Comparison of ENCODE assay signal across 18 cellular contexts in the genomic region with DNA sequence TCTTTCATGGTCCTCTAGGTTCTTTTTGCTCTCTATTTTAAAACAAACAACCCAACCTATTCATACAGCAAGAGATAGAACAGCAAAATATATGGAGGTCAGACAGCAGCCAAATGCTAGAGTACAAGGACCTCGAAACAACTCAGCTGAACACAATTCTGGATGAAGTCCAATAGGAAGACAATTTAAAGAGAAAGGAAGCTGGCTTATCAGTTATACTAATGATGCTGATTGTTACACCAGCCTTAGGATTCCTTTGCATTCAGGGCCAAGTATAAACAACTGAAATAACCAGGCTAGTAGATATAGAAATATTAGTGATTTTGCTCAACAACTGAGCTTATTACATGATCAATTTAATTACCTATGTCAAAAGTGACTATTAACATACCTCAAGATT. TPM values are rescaled to one million over a fixed set of nuclear protein-coding genes. Genes with fewer than 3 reads are reported as not detected.
DNase-seq lines count a peak whose midpoint lies in the region; ATAC-seq, FAIRE-seq and TF ChIP-seq lines count a peak whose summit lies in the region.
"Had no signal": no experiment of that assay in that cellular context is flagged by ENCODE, and none has a peak within 500 bp of the region (broad histone marks: within the 10 kb centered on the region; RNA-seq: fewer than 3 reads in every experiment).

No MANE protein-coding gene starts in this region.

- no peaks in the 10 kb centered on the region for H3K9me3 Mint-ChIP-seq in MCF 10A (ENCODE audit: unreplicated experiment)
- H3K9me3 Mint-ChIP-seq in endothelial cell (ENCODE audit: unreplicated experiment): no peaks in the 10 kb centered on the region
- H3K9me3 Mint-ChIP-seq: WTC11 had no signal

- TF ChIP-seq POLR2A in breast epithelium (IDR thresholded peaks at IDR 0.05): no peak

- H3K27me3 Mint-ChIP-seq in MCF 10A (ENCODE audit: insufficient read depth, unreplicated experiment): no peaks in the 10 kb centered on the region
- peaks cover 4% of the 10 kb centered on the region for H3K27me3 Mint-ChIP-seq in endothelial cell (ENCODE audit: unreplicated experiment)

- no peak overlapping the region for H3K4me3 Mint-ChIP-seq in MCF 10A (ENCODE audit: unreplicated experiment)
- peak overlapping the region; percentile 1 for H3K4me3 Mint-ChIP-seq in endothelial cell (ENCODE audit: unreplicated experiment)
- H3K4me3 Mint-ChIP-seq: WTC11 had no signal

- intact Hi-C loops in MCF 10A (cut with micrococcal nuclease) (no loop called here), breast epithelium (cut with DNase I; ENCODE audit: low total_unique reads) (no loop called here), PC-3 (cut with micrococcal nuclease) (no loop called here)

- H3K27ac Mint-ChIP-seq in MCF 10A (ENCODE audit: low read depth, unreplicated experiment) (peak overlapping the region; percentile 29), endothelial cell (ENCODE audit: unreplicated experiment) (no peak overlapping the region)
- H3K27ac Mint-ChIP-seq: WTC11 had no signal

- peaks cover 24% of the 10 kb centered on the region for H3K4me1 Mint-ChIP-seq in MCF 10A (ENCODE audit: insufficient read depth, unreplicated experiment)
- peaks cover 25% of the 10 kb centered on the region for H3K4me1 Mint-ChIP-seq in endothelial cell (ENCODE audit: unreplicated experiment)

- peak overlapping the region; percentile 87 for H3K4me2 ChIP-seq in PC-3 (ENCODE audit: low read length)

- no peaks in the 10 kb centered on the region for H3F3A ChIP-seq in PC-3 (ENCODE audit: low read length, unreplicated experiment)

- H3K4me1 ChIP-seq in breast epithelium (peaks cover 0 to 8% of the 10 kb centered on the region in 2 donors), PC-3 (ENCODE audit: insufficient read depth, low read length) (peaks cover 23% of the 10 kb centered on the region), small intestine (ENCODE audit: control insufficient read depth in 2 of 2, insufficient read depth in 1 of 2, low read depth in 1 of 2, low read length in 1 of 2) (peaks cover 2 to 3% of the 10 kb centered on the region in 2 donors)

- no peaks in the 10 kb centered on the region for H3K27me3 ChIP-seq in breast epithelium
- H3K27me3 ChIP-seq in PC-3 (ENCODE audit: low read length): no peaks in the 10 kb centered on the region
- H3K27me3 ChIP-seq in small intestine (ENCODE audit: control insufficient read depth in 2 of 2, insufficient read depth in 2 of 2, low read length in 2 of 2): no peaks in the 10 kb centered on the region
- H3K27me3 ChIP-seq: adrenal gland, heart left ventricle had no signal

- no peaks in the 10 kb centered on the region for H3K36me3 ChIP-seq in breast epithelium
- no peaks in the 10 kb centered on the region for H3K36me3 ChIP-seq in PC-3 (ENCODE audit: low read depth, low read length)
- H3K36me3 ChIP-seq in small intestine (ENCODE audit: control insufficient read depth in 2 of 2, insufficient read depth in 2 of 2, low read length in 2 of 2): no peaks in the 10 kb centered on the region
- H3K36me3 ChIP-seq: adrenal gland had no signal

- H3K27ac ChIP-seq in breast epithelium: no peak overlapping the region
- H3K27ac ChIP-seq in PC-3 (ENCODE audit: low read length): no peak overlapping the region
- no peak overlapping the region for H3K27ac ChIP-seq in small intestine (ENCODE audit: low read depth in 1 of 2, low read length in 1 of 2)
- H3K27ac ChIP-seq: adrenal gland, parathyroid adenoma had no signal

- DNase-seq in MCF 10A (ENCODE audit: unreplicated experiment): no peak
- DNase-seq in breast epithelium (ENCODE audit: low spot score in 2 of 2): no peak
- no peak for DNase-seq in PC-3
- DNase-seq in endothelial cell (ENCODE audit: low spot score): no peak
- DNase-seq in small intestine: peak; percentile 64
- DNase-seq in GF-D8 (lab: John Stamatoyannopoulos, UW): no peak
- DNase-seq: adrenal gland; effector memory CD4-positive, alpha-beta T cell; heart left ventricle; NCI-H2171; stimulated activated CD4-positive, alpha-beta T cell treated with anti-CD3 and anti-CD28 coated beads, Interleukin-2, amount 100 ng/mL, for 48 hours; stimulated activated naive CD4-positive, alpha-beta T cell treated with Interleukin-2 at 50 U/mL for 16 hours had no signal

- WGBS in small intestine, 3 donors: 9 to 32% (median 25%) methylated on average over 1 of the region's 1 CpG

- no peak overlapping the region for H3K9ac ChIP-seq in PC-3 (ENCODE audit: low read length)
- H3K9ac ChIP-seq: parathyroid adenoma had no signal

- H3K4me3 ChIP-seq in breast epithelium: no peak overlapping the region
- H3K4me3 ChIP-seq in PC-3 (ENCODE audit: low read length): peak overlapping the region; percentile 85; the same call in 1 of the 2 replicates
- no peak overlapping the region for H3K4me3 ChIP-seq in small intestine (ENCODE audit: low read depth in 1 of 2, low read length in 2 of 2)
- H3K4me3 ChIP-seq: adrenal gland had no signal

- ATAC-seq in PC-3: no peak
- no peak for ATAC-seq in HG03039 (IDR thresholded peaks at IDR 0.05; ENCODE audit: unreplicated experiment)
- ATAC-seq in HG02981 (IDR thresholded peaks at IDR 0.05; ENCODE audit: unreplicated experiment): no peak
- ATAC-seq: heart left ventricle, WTC11 had no signal

- H3K36me3 Mint-ChIP-seq in MCF 10A (ENCODE audit: insufficient read depth, unreplicated experiment) (no peaks in the 10 kb centered on the region), endothelial cell (ENCODE audit: low read depth, unreplicated experiment) (peaks cover 9% of the 10 kb centered on the region)
- H3K36me3 Mint-ChIP-seq: WTC11 had no signal

- FAIRE-seq in small intestine (lab: Jason Lieb, UNC): no peak

- no peak overlapping the region for H2AFZ ChIP-seq in PC-3 (ENCODE audit: low read length)
- H2AFZ ChIP-seq: parathyroid adenoma had no signal

- POLR2A ChIA-PET in MCF 10A (lab: Yijun Ruan, JAX): interaction anchor here (0.7 to 4.9 kb wide), 11 partner anchors 8 to 340 kb away, joined by 3 to 38 read pairs (median 4); no protein-coding TSS in a partner anchor
- POLR2A ChIA-PET in PC-3 (lab: Charles Lee; ENCODE audit: unreplicated experiment): no interaction called here

- H4K20me1 ChIP-seq in PC-3 (ENCODE audit: low read length): no peaks in the 10 kb centered on the region

- CTCF ChIA-PET in MCF 10A (lab: Yijun Ruan, JAX) (interaction anchor here (0.7 to 9.6 kb wide), 5 partner anchors 33 to 1776 kb away, joined by 3 to 323 read pairs (median 4); no protein-coding TSS in a partner anchor), PC-3 (lab: Charles Lee) (no interaction called here)

- H3K79me2 ChIP-seq in PC-3 (ENCODE audit: low read length): peaks cover 60% of the 10 kb centered on the region

- no peaks in the 10 kb centered on the region for H3K9me2 ChIP-seq in PC-3 (replicated peaks; ENCODE audit: low read length)

- TF ChIP-seq CTCF in MCF 10A (IDR thresholded peaks at IDR 0.05; ENCODE audit: unreplicated experiment) (no peak), breast epithelium (IDR thresholded peaks at IDR 0.05) (no peak), PC-3 (conservative IDR thresholded peaks at IDR 0.05; ENCODE audit: low read depth, low read length) (no peak), endothelial cell (IDR thresholded peaks at IDR 0.05; ENCODE audit: unreplicated experiment) (no peak)

- BruUV-seq in MCF 10A (replicated peaks; lab: Mats Ljungman, UMichigan) (no TSS peak), PC-3 (replicated peaks; lab: Mats Ljungman, UMichigan) (no TSS peak)

- H3K9me3 ChIP-seq in breast epithelium: no peaks in the 10 kb centered on the region
- H3K9me3 ChIP-seq in PC-3 (ENCODE audit: low read length): no peaks in the 10 kb centered on the region
- no peaks in the 10 kb centered on the region for H3K9me3 ChIP-seq in small intestine (ENCODE audit: control insufficient read depth, low read depth)
- H3K9me3 ChIP-seq: adrenal gland, heart left ventricle had no signal

RNA-seq across cellular contexts. Expression of a gene that starts 2.5 kb away (rescaled TPM):
- total RNA-seq in MCF 10A (2022): 19.3 and 21.9 TPM in 2 replicates
- 10 to 100 TPM; 23.0 to 64.2 (median 25.9) TPM for total RNA-seq in breast epithelium
- 8.5 and 11.8 TPM in 2 replicates for total RNA-seq in PC-3 (2014; rRNA removed)
- total RNA-seq in endothelial cell (ENCODE audit: unreplicated experiment): 81.2 TPM
- polyA plus RNA-seq in small intestine: 10 to 100 TPM; 11.6 to 14.8 (median 12.4) TPM

RNA-seq across cellular contexts. Expression of a gene that starts 13.9 kb away (rescaled TPM):
- total RNA-seq in MCF 10A (2022) (0.10 and 0.96 TPM in 2 replicates), breast epithelium (under 1 TPM in 2 of 3 donors, not detected in 1; 0.29 to 0.80 TPM), PC-3 (2014; rRNA removed) (0.07 TPM in 1 of 2 replicates, not detected in the other), endothelial cell (ENCODE audit: unreplicated experiment) (0.26 TPM)
- under 1 TPM in 1 of 3 donors, not detected in 2; 0.10 TPM for polyA plus RNA-seq in small intestine
- total RNA-seq: RPMI7951 had no signal
- polyA plus RNA-seq: liver had no signal
